Comparison of ENCODE assay signal across 8 cellular contexts in genomic region chr13:20566917-20567755, GRCh38. TPM values are rescaled to one million over a fixed set of nuclear protein-coding genes. Genes with fewer than 3 reads are reported as not detected.
DNase-seq lines count a peak whose midpoint lies in the region; TF ChIP-seq lines count a peak whose summit lies in the region.

A gene with protein sequence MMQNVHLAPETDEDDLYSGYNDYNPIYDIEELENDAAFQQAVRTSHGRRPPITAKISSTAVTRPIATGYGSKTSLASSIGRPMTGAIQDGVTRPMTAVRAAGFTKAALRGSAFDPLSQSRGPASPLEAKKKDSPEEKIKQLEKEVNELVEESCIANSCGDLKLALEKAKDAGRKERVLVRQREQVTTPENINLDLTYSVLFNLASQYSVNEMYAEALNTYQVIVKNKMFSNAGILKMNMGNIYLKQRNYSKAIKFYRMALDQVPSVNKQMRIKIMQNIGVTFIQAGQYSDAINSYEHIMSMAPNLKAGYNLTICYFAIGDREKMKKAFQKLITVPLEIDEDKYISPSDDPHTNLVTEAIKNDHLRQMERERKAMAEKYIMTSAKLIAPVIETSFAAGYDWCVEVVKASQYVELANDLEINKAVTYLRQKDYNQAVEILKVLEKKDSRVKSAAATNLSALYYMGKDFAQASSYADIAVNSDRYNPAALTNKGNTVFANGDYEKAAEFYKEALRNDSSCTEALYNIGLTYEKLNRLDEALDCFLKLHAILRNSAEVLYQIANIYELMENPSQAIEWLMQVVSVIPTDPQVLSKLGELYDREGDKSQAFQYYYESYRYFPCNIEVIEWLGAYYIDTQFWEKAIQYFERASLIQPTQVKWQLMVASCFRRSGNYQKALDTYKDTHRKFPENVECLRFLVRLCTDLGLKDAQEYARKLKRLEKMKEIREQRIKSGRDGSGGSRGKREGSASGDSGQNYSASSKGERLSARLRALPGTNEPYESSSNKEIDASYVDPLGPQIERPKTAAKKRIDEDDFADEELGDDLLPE (plus strand): TSS chr13:20567157. CDS start chr13:20574386, 7,229 bp downstream.

- peak within 1 kb of the TSS; percentile 92 for H3K27ac ChIP-seq in neural cell (ENCODE audit: low read length)

- H3F3A ChIP-seq in Loucy (ENCODE audit: low read depth) (0 out of 2 replicates have a peak, but pooled peaks cover 2% of the 10 kb centered on the region), neural cell (ENCODE audit: insufficient read depth, low read length, poor library complexity, severe bottlenecking) (peaks cover 3% of the 10 kb centered on the region)

- peaks cover 29% of the 10 kb centered on the region for H3K4me1 Mint-ChIP-seq in stimulated activated naive CD8-positive, alpha-beta T cell treated with anti-CD3 and anti-CD28 coated beads, Interleukin-15, Interleukin-2, amounts not matched to agents 100 ng/mL and 50 ng/mL, for 24 hours (ENCODE audit: low read depth)

- TF ChIP-seq RAD21 in neural cell (conservative IDR thresholded peaks at IDR 0.05) = peak; percentile 26

- H3K4me3 ChIP-seq in H7 (ENCODE audit: insufficient read depth, low read depth, low read length) (peak within 1 kb of the TSS; percentile 80), Loucy (ENCODE audit: low read length, poor library complexity, severe bottlenecking) (peak within 1 kb of the TSS; percentile 96), fibroblast of villous mesenchyme (ENCODE audit: low read depth, low read length) (peak within 1 kb of the TSS; percentile 80), neural cell (ENCODE audit: low read length) (peak within 1 kb of the TSS; percentile 97)

- H3K36me3 Mint-ChIP-seq in stimulated activated naive CD8-positive, alpha-beta T cell treated with anti-CD3 and anti-CD28 coated beads, Interleukin-15, Interleukin-2, amounts not matched to agents 100 ng/mL and 50 ng/mL, for 24 hours (ENCODE audit: low read depth) = peaks cover 14% of the 10 kb centered on the region

- H3K9me2 ChIP-seq in Loucy (replicated peaks; ENCODE audit: low read depth, low read length) = no peaks in the 10 kb centered on the region
- no peaks in the 10 kb centered on the region for H3K9me2 ChIP-seq in neural cell (ENCODE audit: insufficient read depth, low read length)

- TF ChIP-seq EP300 in neural cell (conservative IDR thresholded peaks at IDR 0.05; ENCODE audit: poor library complexity, severe bottlenecking) = peak; percentile 36

- DNase-seq in H7 = peak; percentile 96
- DNase-seq in SHP77 (lab: John Stamatoyannopoulos, UW) = peak; percentile 78 to 87
- DNase-seq in activated gamma-delta T cell (lab: John Stamatoyannopoulos, UW) = peak; percentile 70
- DNase-seq in fibroblast of villous mesenchyme (ENCODE audit: low read depth) = peak; percentile 85

- H3K4me3 Mint-ChIP-seq in stimulated activated naive CD8-positive, alpha-beta T cell treated with anti-CD3 and anti-CD28 coated beads, Interleukin-15, Interleukin-2, amounts not matched to agents 100 ng/mL and 50 ng/mL, for 24 hours = peak within 1 kb of the TSS; percentile 87

- H3K9ac ChIP-seq in ES-I3 (ENCODE audit: low read depth, low read length) (peak within 1 kb of the TSS; percentile 87), Loucy (ENCODE audit: low read depth, low read length, poor library complexity, severe bottlenecking) (peak within 1 kb of the TSS; percentile 86), neural cell (ENCODE audit: low read length) (peak within 1 kb of the TSS; percentile 88)

- no peaks in the 10 kb centered on the region for H3K27me3 ChIP-seq in H7 (ENCODE audit: control insufficient read depth, insufficient read depth, low read length)
- H3K27me3 ChIP-seq in Loucy (ENCODE audit: insufficient read depth, low read length, poor library complexity, severe bottlenecking) = no peaks in the 10 kb centered on the region
- no peaks in the 10 kb centered on the region for H3K27me3 ChIP-seq in neural cell (ENCODE audit: insufficient read depth, low read depth, low read length)

- H3K27ac Mint-ChIP-seq in stimulated activated naive CD8-positive, alpha-beta T cell treated with anti-CD3 and anti-CD28 coated beads, Interleukin-15, Interleukin-2, amounts not matched to agents 100 ng/mL and 50 ng/mL, for 24 hours = peak within 1 kb of the TSS; percentile 80

- no peaks in the 10 kb centered on the region for H3K79me2 ChIP-seq in Loucy (ENCODE audit: insufficient read depth, low read length)
- peaks cover 15% of the 10 kb centered on the region for H3K79me2 ChIP-seq in neural cell (replicated peaks; ENCODE audit: insufficient read depth, low read length)

- TF ChIP-seq CTCF in Loucy (conservative IDR thresholded peaks at IDR 0.05; ENCODE audit: low read length) (no peak), fibroblast of villous mesenchyme (IDR thresholded peaks at IDR 0.05; ENCODE audit: insufficient read depth, low read depth, low read length) (no peak), neural cell (IDR thresholded peaks at IDR 0.05; ENCODE audit: poor library complexity, severe bottlenecking) (no peak)

- peak within 1 kb of the TSS; percentile 94 for H3K4me2 ChIP-seq in Loucy (ENCODE audit: low read depth, low read length, poor library complexity, severe bottlenecking)
- H3K4me2 ChIP-seq in neural cell (ENCODE audit: low read length) = peak within 1 kb of the TSS; percentile 91

- H3K4me1 ChIP-seq in ES-I3 (ENCODE audit: insufficient read depth, low read length) (no peaks in the 10 kb centered on the region), Loucy (ENCODE audit: insufficient read depth, low read length, poor library complexity, severe bottlenecking) (peaks cover 14% of the 10 kb centered on the region)

- H3K9me3 ChIP-seq in ES-I3 (ENCODE audit: control insufficient read depth, insufficient read depth, low read length) (peaks cover 11% of the 10 kb centered on the region), Loucy (ENCODE audit: insufficient read depth, low read depth, low read length) (no peaks in the 10 kb centered on the region), neural cell (ENCODE audit: low read length) (no peaks in the 10 kb centered on the region)

- peaks cover 13% of the 10 kb centered on the region for H3K9me3 Mint-ChIP-seq in stimulated activated naive CD8-positive, alpha-beta T cell treated with anti-CD3 and anti-CD28 coated beads, Interleukin-15, Interleukin-2, amounts not matched to agents 100 ng/mL and 50 ng/mL, for 24 hours

- H3K36me3 ChIP-seq in ES-I3 (ENCODE audit: insufficient read depth, low read length) = no peaks in the 10 kb centered on the region
- no peaks in the 10 kb centered on the region for H3K36me3 ChIP-seq in H7 (replicated peaks; ENCODE audit: control insufficient read depth, insufficient read depth, low read length)
- H3K36me3 ChIP-seq in Loucy (ENCODE audit: insufficient read depth, low read length) = no peaks in the 10 kb centered on the region
- no peaks in the 10 kb centered on the region for H3K36me3 ChIP-seq in neural cell (ENCODE audit: insufficient read depth, low read length)

- H3K27me3 Mint-ChIP-seq in stimulated activated naive CD8-positive, alpha-beta T cell treated with anti-CD3 and anti-CD28 coated beads, Interleukin-15, Interleukin-2, amounts not matched to agents 100 ng/mL and 50 ng/mL, for 24 hours = no peaks in the 10 kb centered on the region

- H4K20me1 ChIP-seq in Loucy (ENCODE audit: insufficient read depth, low read length, poor library complexity, severe bottlenecking) (no peaks in the 10 kb centered on the region), neural cell (ENCODE audit: insufficient read depth) (no peaks in the 10 kb centered on the region)

- H2AFZ ChIP-seq in Loucy (ENCODE audit: low read length) (peak within 1 kb of the TSS; percentile 95), neural cell (ENCODE audit: low read depth, low read length) (peak within 1 kb of the TSS; percentile 90)

TF ChIP-seq in neural cell, 6 proteins besides CTCF, POLR2A, EP300 and RAD21:
- TF ChIP-seq MXI1 (conservative IDR thresholded peaks at IDR 0.05; ENCODE audit: poor library complexity, severe bottlenecking) = peak; percentile 88
- TF ChIP-seq POLR2AphosphoS5 (IDR thresholded peaks at IDR 0.05) = peak; percentile 80
- TF ChIP-seq SMC3 (conservative IDR thresholded peaks at IDR 0.05; ENCODE audit: poor library complexity) = peak; percentile 39
- TF ChIP-seq EZH2 (IDR thresholded peaks at IDR 0.05; ENCODE audit: borderline replicate concordance, insufficient read depth, low read length, poor library complexity, severe bottlenecking) = no peak
- TF ChIP-seq TAF1 (IDR thresholded peaks at IDR 0.05; ENCODE audit: low read depth) = no peak
- TF ChIP-seq REST (IDR thresholded peaks at IDR 0.05; ENCODE audit: borderline replicate concordance) = peak; percentile 24

RNA-seq across cellular contexts. Expression of the gene that starts here (rescaled TPM):
- total RNA-seq in H7 (2014; rRNA removed; shearing (Covaris generic)) = 2.3 and 3.4 TPM in 2 replicates
- 11.6 and 14.2 TPM in 2 replicates for total RNA-seq in fibroblast of villous mesenchyme
- 18.3 and 32.7 TPM in 2 replicates for polyA plus RNA-seq in neural cell
- 25.1 and 31.8 TPM in 2 replicates for polyA minus RNA-seq in neural cell

Comparison
In these comparisons a context has a peak if more than half of its experiments do, and no peak if none do; other contexts are left out.
1. Peak in every context shown above with its lines: DNase-seq, H3K4me3 ChIP-seq and H3K27ac ChIP-seq.